In the genomic region with DNA sequence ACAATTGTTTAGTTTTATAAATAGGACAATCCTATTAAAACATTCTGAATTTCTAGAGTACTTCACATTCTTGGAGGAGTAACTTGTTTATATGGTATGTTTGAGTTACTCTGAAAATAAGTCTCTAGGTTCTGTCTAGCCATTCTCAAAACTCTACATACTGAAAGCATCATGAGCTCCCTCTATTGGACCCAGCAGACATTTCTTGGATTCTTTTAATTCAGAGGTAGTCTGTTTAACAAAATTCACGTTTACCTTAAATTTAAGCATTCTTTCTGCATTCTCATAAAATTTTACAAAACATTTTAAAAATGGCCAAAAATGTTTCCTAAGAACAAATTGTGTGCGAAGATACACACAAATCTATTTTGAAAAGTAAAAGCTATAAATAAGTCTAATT, we compare ENCODE assay signal across 9 cellular contexts. TPM values are rescaled to one million over a fixed set of nuclear protein-coding genes. Genes with fewer than 3 reads are reported as not detected.
A peak's percentile ranks its signal among the peaks of the same experiment; 100 is the strongest.
DNase-seq lines count a peak whose midpoint lies in the region; ATAC-seq, FAIRE-seq and TF ChIP-seq lines count a peak whose summit lies in the region.
"Had no signal": no experiment of that assay in that cellular context is flagged by ENCODE, and none has a peak within 500 bp of the region (broad histone marks: within the 10 kb centered on the region; RNA-seq: fewer than 3 reads in every experiment).

No MANE protein-coding gene starts in this region.

- H3K9me3 Mint-ChIP-seq in activated CD4-positive, alpha-beta memory T cell treated with anti-CD3 and anti-CD28 coated beads, Interleukin-2, amount 10 ng/mL, durations not matched to agents 7 days and 5 days: no peaks in the 10 kb centered on the region

- H3K9me3 ChIP-seq in A549: no peaks in the 10 kb centered on the region
- H3K9me3 ChIP-seq in OCI-LY7 (ENCODE audit: low read length): no peaks in the 10 kb centered on the region

- H3K27me3 Mint-ChIP-seq in activated CD4-positive, alpha-beta memory T cell treated with anti-CD3 and anti-CD28 coated beads, Interleukin-2, amount 10 ng/mL, durations not matched to agents 7 days and 5 days: peaks cover 8% of the 10 kb centered on the region

- ATAC-seq in A549 (peak in 1 of 2 experiments; percentile 55; a peak in 1 of 6 replicates), GM18909 (IDR thresholded peaks at IDR 0.05; ENCODE audit: poor library complexity, unreplicated experiment) (no peak)
- ATAC-seq: activated CD8-positive, alpha-beta T cell treated with anti-CD3 and anti-CD28 coated beads, Interleukin-2, amount 10 ng/mL, durations not matched to agents 7 days and 5 days had no signal

- no peak overlapping the region for H3K4me3 Mint-ChIP-seq in activated CD4-positive, alpha-beta memory T cell treated with anti-CD3 and anti-CD28 coated beads, Interleukin-2, amount 10 ng/mL, durations not matched to agents 7 days and 5 days
- H3K4me3 Mint-ChIP-seq: activated CD8-positive, alpha-beta T cell treated with anti-CD3 and anti-CD28 coated beads, Interleukin-2, amount 10 ng/mL, durations not matched to agents 7 days and 5 days had no signal

- H3K27ac Mint-ChIP-seq in activated CD4-positive, alpha-beta memory T cell treated with anti-CD3 and anti-CD28 coated beads, Interleukin-2, amount 10 ng/mL, durations not matched to agents 7 days and 5 days: no peak overlapping the region
- H3K27ac Mint-ChIP-seq: activated CD8-positive, alpha-beta T cell treated with anti-CD3 and anti-CD28 coated beads, Interleukin-2, amount 10 ng/mL, durations not matched to agents 7 days and 5 days had no signal

- H3K4me3 ChIP-seq in A549 (no peak overlapping the region), GM12864 (ENCODE audit: low read depth, low read length) (no peak overlapping the region), OCI-LY7 (ENCODE audit: low read depth, low read length, poor library complexity, severe bottlenecking) (no peak overlapping the region)

- H3K27ac ChIP-seq in A549 (no peak overlapping the region), OCI-LY7 (ENCODE audit: low read depth, low read length, poor library complexity, severe bottlenecking) (no peak overlapping the region)

- POLR2A ChIA-PET in A549 (lab: Yijun Ruan, JAX): interaction anchor here (0.5 to 0.9 kb wide), 3 partner anchors 9 to 284 kb away, joined by 3 to 4 read pairs (median 3); no protein-coding TSS in a partner anchor
- POLR2A ChIA-PET in OCI-LY7 (lab: Charles Lee): interaction anchor here (0.8 to 1.2 kb wide), 3 partner anchors 15 to 278 kb away, joined by 3 read pairs; partner anchors contain the start of gene SP9
- POLR2A ChIA-PET in activated CD4-positive, alpha-beta memory T cell treated with anti-CD3 and anti-CD28 coated beads, Interleukin-2, amount 10 ng/mL, durations not matched to agents 7 days and 5 days (lab: Charles Lee): no interaction called here

- BruUV-seq in OCI-LY7 (replicated peaks; lab: Mats Ljungman, UMichigan): no TSS peak

- TF ChIP-seq CTCF in A549 (IDR thresholded peaks at IDR 0.05) (peak; percentile 48), GM12864 (IDR thresholded peaks at IDR 0.05; ENCODE audit: low read depth, low read length, missing control alignments) (peak; percentile 15), OCI-LY7 (conservative IDR thresholded peaks at IDR 0.05; ENCODE audit: low read length) (peak; percentile 85)

- no peaks in the 10 kb centered on the region for H3K4me1 Mint-ChIP-seq in activated CD4-positive, alpha-beta memory T cell treated with anti-CD3 and anti-CD28 coated beads, Interleukin-2, amount 10 ng/mL, durations not matched to agents 7 days and 5 days

- H3K79me2 ChIP-seq in OCI-LY7 (ENCODE audit: insufficient read depth, low read depth, low read length): no peaks in the 10 kb centered on the region

- no peaks in the 10 kb centered on the region for H3K4me1 ChIP-seq in A549
- no peaks in the 10 kb centered on the region for H3K4me1 ChIP-seq in OCI-LY7 (ENCODE audit: insufficient read depth, low read length, poor library complexity, severe bottlenecking)

- 0 out of 2 replicates have a peak, but pooled peaks cover 8% of the 10 kb centered on the region for H3K36me3 ChIP-seq in OCI-LY7 (ENCODE audit: insufficient read depth, low read length)

- H3K4me2 ChIP-seq in A549 (no peak overlapping the region), OCI-LY7 (ENCODE audit: low read length) (no peak overlapping the region)

- TF ChIP-seq POLR2A in A549 (IDR thresholded peaks at IDR 0.05; ENCODE audit: low read length) (no peak), erythroblast (IDR thresholded peaks at IDR 0.05; ENCODE audit: low read length) (no peak)

- TF ChIP-seq EP300 in A549 (IDR thresholded peaks at IDR 0.05): no peak

- intact Hi-C loops in OCI-LY7 (cut with micrococcal nuclease; ENCODE audit: unreplicated experiment): no loop called here

- DNase-seq in A549 (ENCODE audit: low read depth in 1 of 2, low spot score in 1 of 2): peak in 1 of 2 experiments; percentile 35
- DNase-seq in GM12864 (ENCODE audit: low read depth): no peak
- peak; percentile 32 for DNase-seq in OCI-LY7 (ENCODE audit: low spot score)
- peak; percentile 28 to 45 for DNase-seq in erythroblast (lab: John Stamatoyannopoulos, UW)
- DNase-seq in amniotic stem cell (lab: John Stamatoyannopoulos, UW): no peak
- no peak for DNase-seq in activated CD4-positive, alpha-beta memory T cell treated with anti-CD3 and anti-CD28 coated beads, Interleukin-2, amount 10 ng/mL, durations not matched to agents 7 days and 5 days
- no peak for DNase-seq in globus pallidus (ENCODE audit: low spot score)
- DNase-seq: activated CD8-positive, alpha-beta T cell treated with anti-CD3 and anti-CD28 coated beads, Interleukin-2, amount 10 ng/mL, durations not matched to agents 7 days and 5 days had no signal

- H3K9me2 ChIP-seq in OCI-LY7 (ENCODE audit: insufficient read depth, low read length): no peaks in the 10 kb centered on the region

- 48% methylated on average over 2 of the region's 2 CpGs for whole genome bisulfite sequencing in A549 (ENCODE audit: missing lambda C conversion rate)

- no peaks in the 10 kb centered on the region for H4K20me1 ChIP-seq in OCI-LY7 (ENCODE audit: insufficient read depth, low read length)

- CTCF ChIA-PET in A549 (lab: Yijun Ruan, JAX) (interaction anchor here (0.7 to 2.2 kb wide), 5 partner anchors 9 to 948 kb away, joined by 3 to 10 read pairs (median 7); no protein-coding TSS in a partner anchor), OCI-LY7 (lab: Charles Lee; ENCODE audit: unreplicated experiment) (interaction anchor here (0.9 kb wide), 2 partner anchors 8 to 45 kb away, joined by 3 read pairs; partner anchors contain the start of gene SCRN3)
- CTCF ChIA-PET in activated CD4-positive, alpha-beta memory T cell treated with anti-CD3 and anti-CD28 coated beads, Interleukin-2, amount 10 ng/mL, durations not matched to agents 7 days and 5 days (lab: Charles Lee): interaction anchor here (0.5 to 3.1 kb wide), 4 partner anchors 9 to 213 kb away, joined by 3 to 14 read pairs (median 3); no protein-coding TSS in a partner anchor

- TF ChIP-seq RAD21 in A549 (conservative IDR thresholded peaks at IDR 0.05 in 1 of 2, IDR thresholded peaks at IDR 0.05 in 1 of 2): peak; percentile 20 to 47; a peak in 3 of 5 replicates

- peaks cover 9% of the 10 kb centered on the region for H3K36me3 Mint-ChIP-seq in activated CD4-positive, alpha-beta memory T cell treated with anti-CD3 and anti-CD28 coated beads, Interleukin-2, amount 10 ng/mL, durations not matched to agents 7 days and 5 days (ENCODE audit: low read depth)

- no peak overlapping the region for H2AFZ ChIP-seq in OCI-LY7 (ENCODE audit: low read length)

- peak; percentile 39 for FAIRE-seq in A549 (lab: Jason Lieb, UNC)

TF ChIP-seq in A549, 52 proteins besides CTCF, POLR2A, EP300 and RAD21 (continues in another document):
- TF ChIP-seq SMC3 (IDR thresholded peaks at IDR 0.05): 0 out of 3 replicates have a peak, but pooled peaks have one; percentile 15

RNA-seq across cellular contexts. Expression of gene SP9, which starts 15.3 kb away (rescaled TPM):
- polyA plus RNA-seq in A549 (2011; rRNA removed): 2.5 and 3.8 TPM in 2 replicates
- 2.8 and 4.0 TPM in 2 replicates for polyA plus RNA-seq in A549 (2012; cell fraction: cytosol; rRNA removed)
- polyA plus RNA-seq in A549 (2012; cell fraction: nucleus; rRNA removed): 2.9 and 7.2 TPM in 2 replicates
- polyA plus RNA-seq in A549 (2017; fragmentation: RNase III; extraction: RNeasy Plus Mini Kit Qiagen cat#74134 plus additional on column Dnase treatment): 2.5 to 3.3 TPM (median 3.2 TPM) in 3 replicates
- polyA minus RNA-seq in A549 (2011; rRNA and poly(A)+ RNA removed): 1.3 and 1.6 TPM in 2 replicates
- not detected in 2 replicates for total RNA-seq in OCI-LY7 (2014; rRNA removed; shearing (Covaris generic))
- total RNA-seq in OCI-LY7 (2022): not detected in 2 replicates
- total RNA-seq in activated CD4-positive, alpha-beta memory T cell treated with anti-CD3 and anti-CD28 coated beads, Interleukin-2, amount 10 ng/mL, durations not matched to agents 7 days and 5 days: not detected
- total RNA-seq: activated CD8-positive, alpha-beta T cell treated with anti-CD3 and anti-CD28 coated beads, Interleukin-2, amount 10 ng/mL, durations not matched to agents 7 days and 5 days had no signal

RNA-seq across cellular contexts. Expression of gene SCRN3, which starts 45.5 kb away (rescaled TPM):
- polyA plus RNA-seq in A549 (2011; rRNA removed) (17.7 and 28.5 TPM in 2 replicates), A549 (2017; fragmentation: RNase III; extraction: RNeasy Plus Mini Kit Qiagen cat#74134 plus additional on column Dnase treatment) (24.0 to 25.5 TPM (median 24.4 TPM) in 3 replicates)
- polyA plus RNA-seq in A549 (2012; cell fraction: cytosol; rRNA removed): 6.3 and 6.8 TPM in 2 replicates
- 3.5 and 6.0 TPM in 2 replicates for polyA plus RNA-seq in A549 (2012; cell fraction: nucleus; rRNA removed)
- 5.3 and 6.0 TPM in 2 replicates for polyA minus RNA-seq in A549 (2011; rRNA and poly(A)+ RNA removed)
- total RNA-seq in OCI-LY7 (2014; rRNA removed; shearing (Covaris generic)): 6.1 and 11.8 TPM in 2 replicates
- 10.6 and 13.0 TPM in 2 replicates for total RNA-seq in OCI-LY7 (2022)
- total RNA-seq in activated CD4-positive, alpha-beta memory T cell treated with anti-CD3 and anti-CD28 coated beads, Interleukin-2, amount 10 ng/mL, durations not matched to agents 7 days and 5 days: 10 to 100 TPM; 15.3 to 18.4 TPM

Comparison
In these comparisons a context has a peak if more than half of its experiments do, and no peak if none do; other contexts are left out.
1. DNase-seq: peak in OCI-LY7 (single experiment) and erythroblast (2 of 2); none in GM12864 (single experiment), amniotic stem cell (single experiment), activated CD4-positive, alpha-beta memory T cell treated with anti-CD3 and anti-CD28 coated beads, Interleukin-2, amount 10 ng/mL, durations not matched to agents 7 days and 5 days (single experiment) and globus pallidus (single experiment).
2. CTCF ChIP-seq: peak in every context shown above with its lines; median percentile 85 in OCI-LY7; 48 in A549; 15 in GM12864.